In the genomic region with DNA sequence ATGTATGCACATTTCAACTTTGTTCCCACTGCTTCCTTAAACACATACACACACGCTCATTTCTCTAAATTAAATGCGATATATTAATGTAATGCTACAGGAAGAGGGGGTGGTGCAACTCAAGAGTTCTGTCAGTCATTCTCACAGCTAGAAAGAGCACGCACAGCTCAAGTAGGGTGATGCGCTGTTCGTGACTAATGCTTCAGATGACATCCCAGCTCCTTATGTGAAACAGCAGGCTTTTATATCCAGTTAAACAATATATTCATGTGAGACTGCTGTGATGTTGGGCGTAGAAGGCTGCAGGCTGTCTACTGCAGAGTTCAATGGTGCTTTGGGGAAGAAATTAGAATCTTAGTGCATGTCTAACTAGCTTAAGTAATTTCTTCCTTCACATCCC, we compare ENCODE assay signal across 21 cellular contexts.
"Had no signal": no experiment of that assay in that cellular context is flagged by ENCODE, and none has a peak within 500 bp of the region (broad histone marks: within the 10 kb centered on the region; RNA-seq: fewer than 3 reads in every experiment).

No MANE protein-coding gene starts in this region.

- H3K9me3 ChIP-seq: esophagus muscularis mucosa, gastrocnemius medialis, heart left ventricle, thyroid gland, upper lobe of right lung had no signal

- H3K4me3 ChIP-seq: dorsolateral prefrontal cortex, esophagus muscularis mucosa, gastrocnemius medialis, heart left ventricle, neural progenitor cell, thyroid gland, upper lobe of right lung had no signal

- ATAC-seq: activated CD4-positive, alpha-beta T cell treated with anti-CD3 and anti-CD28 coated beads for 36 hours; activated naive CD4-positive, alpha-beta T cell treated with anti-CD3 and anti-CD28 coated beads, Interleukin-2, amount 50 U/mL, for 72 hours; activated T-helper 17 cell treated with anti-CD3 and anti-CD28 coated beads, Interleukin-2, amount 50 U/mL, for 72 hours; effector memory CD8-positive, alpha-beta T cell; gastrocnemius medialis; left lobe of liver; naive thymus-derived CD4-positive, alpha-beta T cell; upper lobe of right lung had no signal

- H2AFZ ChIP-seq: neural progenitor cell had no signal

- H3K4me1 ChIP-seq: esophagus muscularis mucosa, gastrocnemius medialis, neural progenitor cell, thyroid gland, upper lobe of right lung had no signal

- H3K27ac ChIP-seq: dorsolateral prefrontal cortex, esophagus muscularis mucosa, gastrocnemius medialis, neural progenitor cell, thyroid gland, upper lobe of right lung had no signal

- DNase-seq: activated B cell treated with CpG ODN at 0.5 μM for 24 hours; activated CD4-positive, alpha-beta T cell treated with anti-CD3 and anti-CD28 coated beads for 36 hours; activated CD4-positive, alpha-beta T cell treated with anti-CD3 and anti-CD28 coated beads, Interleukin-2, amount 50 U/mL, for 4 hours; activated CD8-positive, alpha-beta memory T cell treated with anti-CD3 and anti-CD28 coated beads for 24 hours; activated CD8-positive, alpha-beta memory T cell treated with anti-CD3 and anti-CD28 coated beads, Interleukin-2, amount 50 U/mL, for 4 hours; activated T-cell treated with anti-CD3 and anti-CD28 coated beads, Interleukin-2, amount 50 U/mL, for 24 hours; aorta; dorsolateral prefrontal cortex; effector memory CD8-positive, alpha-beta T cell; gastrocnemius medialis; heart left ventricle; islet precursor cell; naive thymus-derived CD4-positive, alpha-beta T cell; substantia nigra; thyroid gland; upper lobe of right lung had no signal

- H3K4me2 ChIP-seq: neural progenitor cell had no signal

- H3K36me3 ChIP-seq: esophagus muscularis mucosa, gastrocnemius medialis, heart left ventricle, neural progenitor cell, thyroid gland, upper lobe of right lung had no signal

- H3K27me3 ChIP-seq: dorsolateral prefrontal cortex, esophagus muscularis mucosa, gastrocnemius medialis, heart left ventricle, neural progenitor cell, thyroid gland, upper lobe of right lung had no signal
